In the genomic region with DNA sequence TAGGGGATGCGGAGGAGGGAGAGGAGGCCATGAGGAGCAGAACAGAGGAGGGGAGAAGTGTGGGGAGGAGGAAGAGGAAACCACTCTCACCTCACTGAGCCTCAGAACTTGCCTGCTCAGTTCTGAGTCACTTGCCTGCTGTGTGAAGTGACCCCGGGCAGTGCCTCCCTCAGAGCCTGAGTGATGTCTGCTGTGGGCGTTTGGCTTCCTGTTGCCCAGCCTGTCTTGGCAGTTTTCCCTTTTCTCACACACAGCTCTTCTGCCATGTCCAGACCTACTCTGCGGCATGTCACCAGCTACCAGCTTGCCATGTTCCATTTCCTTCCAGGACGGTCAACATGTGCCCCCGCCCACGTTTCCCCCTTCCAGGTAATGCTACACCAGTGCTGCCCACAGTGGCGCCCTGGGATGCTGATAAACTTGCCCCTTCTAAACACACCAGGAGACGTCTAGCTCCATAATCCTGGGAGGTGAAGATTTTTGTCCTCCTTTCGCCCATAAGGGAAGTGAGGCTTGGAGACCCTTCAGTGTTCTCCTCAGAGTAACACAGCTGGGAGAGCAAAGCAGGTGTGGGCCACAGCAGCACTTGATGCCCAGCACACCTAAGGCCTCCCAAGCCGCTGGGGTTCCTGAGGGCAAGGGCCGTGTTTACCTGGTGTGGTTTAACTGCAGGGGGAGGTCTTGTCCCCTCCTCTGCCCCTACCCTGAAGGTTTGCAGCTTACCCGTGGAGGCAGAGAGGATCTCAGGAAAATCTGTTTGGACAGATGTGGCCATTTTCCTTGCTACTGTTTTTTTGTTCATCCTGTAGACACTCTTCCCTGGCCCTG, we compare ENCODE assay signal across 9 cellular contexts.
A peak's percentile ranks its signal among the peaks of the same experiment; 100 is the strongest.
DNase-seq lines count a peak whose midpoint lies in the region; ATAC-seq, FAIRE-seq and TF ChIP-seq lines count a peak whose summit lies in the region.
"Had no signal": no experiment of that assay in that cellular context is flagged by ENCODE, and none has a peak within 500 bp of the region (broad histone marks: within the 10 kb centered on the region; RNA-seq: fewer than 3 reads in every experiment).

No MANE protein-coding gene starts in this region.

- peak; percentile 24 for DNase-seq in AG09309 (ENCODE audit: low read depth)
- peak; percentile 93 for DNase-seq in HT1080 (ENCODE audit: low read depth)
- DNase-seq in left lung, result peak; percentile 51 to 55
- no peak for DNase-seq in GM19239 (ENCODE audit: insufficient read length, low spot score)
- no peak for DNase-seq in HFFc6
- DNase-seq in activated CD4-positive, CD25-positive, alpha-beta regulatory T cell (lab: John Stamatoyannopoulos, UW), result no peak
- DNase-seq in progenitor cell of endocrine pancreas (ENCODE audit: low spot score, unreplicated experiment), result no peak

- H3K36me3 ChIP-seq in left lung, result no peaks in the 10 kb centered on the region
- H3K36me3 ChIP-seq: tibial nerve had no signal

- H3K27ac Mint-ChIP-seq in activated naive CD8-positive, alpha-beta T cell, result peak overlapping the region; percentile 34
- H3K27ac Mint-ChIP-seq in HFFc6 (no peak overlapping the region), progenitor cell of endocrine pancreas (no peak overlapping the region)

- H3K9me3 ChIP-seq in left lung, result no peaks in the 10 kb centered on the region
- H3K9me3 ChIP-seq: tibial nerve had no signal

- TF ChIP-seq CTCF in AG09309 (IDR thresholded peaks at IDR 0.05; ENCODE audit: control insufficient read depth, insufficient read depth, low read depth, low read length, missing control alignments), result no peak
- no peak for TF ChIP-seq CTCF in left lung (IDR thresholded peaks at IDR 0.05)
- no peak for TF ChIP-seq CTCF in HFFc6 (IDR thresholded peaks at IDR 0.05)
- TF ChIP-seq CTCF in progenitor cell of endocrine pancreas (IDR thresholded peaks at IDR 0.05; ENCODE audit: unreplicated experiment), result no peak

- H3K4me1 ChIP-seq in left lung, result no peaks in the 10 kb centered on the region

- peaks cover 11% of the 10 kb centered on the region for H3K4me1 Mint-ChIP-seq in activated naive CD8-positive, alpha-beta T cell (ENCODE audit: low read depth)
- H3K4me1 Mint-ChIP-seq in HFFc6 (ENCODE audit: low read depth), result no peaks in the 10 kb centered on the region
- no peaks in the 10 kb centered on the region for H3K4me1 Mint-ChIP-seq in progenitor cell of endocrine pancreas (ENCODE audit: low read depth)

- H3K9me3 Mint-ChIP-seq in activated naive CD8-positive, alpha-beta T cell (ENCODE audit: low read depth), result no peaks in the 10 kb centered on the region
- H3K9me3 Mint-ChIP-seq in HFFc6 (peaks cover 24% of the 10 kb centered on the region), progenitor cell of endocrine pancreas (ENCODE audit: low read depth) (no peaks in the 10 kb centered on the region)

- no peak overlapping the region for H3K4me3 Mint-ChIP-seq in activated naive CD8-positive, alpha-beta T cell
- H3K4me3 Mint-ChIP-seq in HFFc6, result no peak overlapping the region
- no peak overlapping the region for H3K4me3 Mint-ChIP-seq in progenitor cell of endocrine pancreas (ENCODE audit: low read depth)

- H3K27ac ChIP-seq in left lung, result no peak overlapping the region

- H3K27me3 Mint-ChIP-seq in activated naive CD8-positive, alpha-beta T cell, result peaks cover 2% of the 10 kb centered on the region
- H3K27me3 Mint-ChIP-seq in HFFc6 (ENCODE audit: insufficient read depth) (peaks cover 21% of the 10 kb centered on the region), progenitor cell of endocrine pancreas (peaks cover 23% of the 10 kb centered on the region)

- H3K27me3 ChIP-seq in left lung, result peaks cover 0 to 43% of the 10 kb centered on the region in 2 donors
- H3K27me3 ChIP-seq: tibial nerve had no signal

- intact Hi-C loops in left lung (cut with DNase I), result no loop called here

- no peak for FAIRE-seq in GM19239 (lab: Jason Lieb, UNC)

- ATAC-seq in left lung, result peak; percentile 68

- no peak overlapping the region for H3K4me3 ChIP-seq in AG09309 (ENCODE audit: control insufficient read depth, low read depth, low read length)
- no peak overlapping the region for H3K4me3 ChIP-seq in left lung
- H3K4me3 ChIP-seq: tibial nerve had no signal

- H3K36me3 Mint-ChIP-seq in activated naive CD8-positive, alpha-beta T cell, result no peaks in the 10 kb centered on the region
- H3K36me3 Mint-ChIP-seq in HFFc6 (ENCODE audit: low read depth) (no peaks in the 10 kb centered on the region), progenitor cell of endocrine pancreas (ENCODE audit: insufficient read depth) (no peaks in the 10 kb centered on the region)

Comparison
In these comparisons a context has a peak if more than half of its experiments do, and no peak if none do; other contexts are left out.
1. DNase-seq: peak in AG09309 (single experiment), HT1080 (single experiment) and left lung (2 of 2); none in GM19239 (single experiment), HFFc6 (single experiment), activated CD4-positive, CD25-positive, alpha-beta regulatory T cell (0 of 4) and progenitor cell of endocrine pancreas (single experiment).